14 cellular contexts compared by ENCODE assay signal in genomic region chr19:50968709-50969412, GRCh38. TPM values are rescaled to one million over a fixed set of nuclear protein-coding genes. Genes with fewer than 3 reads are reported as not detected.
DNase-seq lines count a peak whose midpoint lies in the region; ATAC-seq and TF ChIP-seq lines count a peak whose summit lies in the region.
"Had no signal": no experiment of that assay in that cellular context is flagged by ENCODE, and none has a peak within 500 bp of the region (broad histone marks: within the 10 kb centered on the region; RNA-seq: fewer than 3 reads in every experiment).

No MANE protein-coding gene starts in this region.

- H3K9me3 ChIP-seq in HEK293 (ENCODE audit: control insufficient read depth, insufficient read depth, low read depth, low read length) (no peaks in the 10 kb centered on the region), smooth muscle cell (replicated peaks; ENCODE audit: low read depth) (no peaks in the 10 kb centered on the region), stomach (no peaks in the 10 kb centered on the region)

- TF ChIP-seq POLR2A in stomach (IDR thresholded peaks at IDR 0.05) = no peak

- TF ChIP-seq CTCF in HEK293 (tag by site-specific recombination; IDR thresholded peaks at IDR 0.05) (no peak), smooth muscle cell (IDR thresholded peaks at IDR 0.05; ENCODE audit: borderline replicate concordance, insufficient read depth, poor library complexity, severe bottlenecking) (no peak), stomach (IDR thresholded peaks at IDR 0.05) (no peak)

- H3K4me2 ChIP-seq in smooth muscle cell = no peak overlapping the region

- intact Hi-C loops in stomach (cut with DNase I; ENCODE audit: low total_unique reads) = no loop called here

- H3K9ac ChIP-seq in smooth muscle cell (ENCODE audit: low read depth) = peak overlapping the region; percentile 8

- POLR2A ChIA-PET in HEK293 (lab: Yijun Ruan, JAX) = no interaction called here

- H3K36me3 ChIP-seq in HEK293 (ENCODE audit: control insufficient read depth in 2 of 2, insufficient read depth in 1 of 2, low read length in 2 of 2) (no peaks in the 10 kb centered on the region), smooth muscle cell (ENCODE audit: low read depth) (no peaks in the 10 kb centered on the region), stomach (no peaks in the 10 kb centered on the region)

- DNase-seq in smooth muscle cell (lab: John Stamatoyannopoulos, UW; ENCODE audit: unreplicated experiment) = no peak
- DNase-seq in NOMO-1 treated with dmso at 0.1 percent for 144 hours (lab: John Stamatoyannopoulos, UW; ENCODE audit: unreplicated experiment) = no peak
- no peak for DNase-seq in stomach
- DNase-seq: Kasumi-1, NCI-H1048, NCI-H187 had no signal

- H3K4me3 ChIP-seq in HEK293 (ENCODE audit: low read depth, low read length) (no peak overlapping the region), smooth muscle cell (no peak overlapping the region), stomach (no peak overlapping the region)

- no peaks in the 10 kb centered on the region for H4K20me1 ChIP-seq in smooth muscle cell (ENCODE audit: low read depth)

- no peak for TF ChIP-seq EP300 in stomach (IDR thresholded peaks at IDR 0.05)

- no peak overlapping the region for H2AFZ ChIP-seq in smooth muscle cell (ENCODE audit: low read depth)

- H3K27me3 ChIP-seq in layer of hippocampus (ENCODE audit: control insufficient read depth, insufficient read depth, low read length) = no peaks in the 10 kb centered on the region
- no peaks in the 10 kb centered on the region for H3K27me3 ChIP-seq in smooth muscle cell (ENCODE audit: low read depth)
- H3K27me3 ChIP-seq in stomach = peaks cover 0 to 93% (median 19%) of the 10 kb centered on the region in 3 donors

- no peak overlapping the region for H3K27ac ChIP-seq in HEK293 (ENCODE audit: extremely low read depth, low read depth, low read length)
- peak overlapping the region; percentile 91 for H3K27ac ChIP-seq in cingulate gyrus (ENCODE audit: low read depth, low read length)
- peak overlapping the region; percentile 99 for H3K27ac ChIP-seq in layer of hippocampus (ENCODE audit: low read depth, low read length)
- peak overlapping the region; percentile 49 for H3K27ac ChIP-seq in smooth muscle cell (ENCODE audit: low read depth)
- no peak overlapping the region for H3K27ac ChIP-seq in stomach

- WGBS in smooth muscle cell (ENCODE audit: low lambda C conversion rate) = 45% methylated on average over 6 of the region's 7 CpGs
- 16 to 31% (median 27%) methylated on average over 6 to 7 of the region's 7 CpGs for WGBS in stomach, 5 donors

- CTCF ChIA-PET in HEK293 (lab: Yijun Ruan, JAX) = no interaction called here

- no peaks in the 10 kb centered on the region for H3K79me2 ChIP-seq in smooth muscle cell (ENCODE audit: low read depth)

- ATAC-seq in GM21515 (IDR thresholded peaks at IDR 0.05; ENCODE audit: unreplicated experiment) = no peak
- ATAC-seq in GM18519 (IDR thresholded peaks at IDR 0.05; ENCODE audit: low FRiP score, unreplicated experiment) = no peak

- no peaks in the 10 kb centered on the region for H3F3A ChIP-seq in smooth muscle cell (ENCODE audit: low read depth)

- H3K4me1 ChIP-seq in HEK293 (ENCODE audit: control insufficient read depth, insufficient read depth, low read length) (peaks cover 4% of the 10 kb centered on the region; the same call in 1 of the 2 replicates), smooth muscle cell (ENCODE audit: low read depth) (no peaks in the 10 kb centered on the region), stomach (no peaks in the 10 kb centered on the region)

TF ChIP-seq in HEK293, 187 proteins besides CTCF, POLR2A, EP300 and RAD21:
- TF ChIP-seq SALL2 (tag by site-specific recombination; IDR thresholded peaks at IDR 0.05; ENCODE audit: borderline replicate concordance) (no peak), ZNF555 (tag by site-specific recombination; conservative IDR thresholded peaks at IDR 0.05) (no peak), ZIC2 (tag by site-specific recombination; IDR thresholded peaks at IDR 0.05) (no peak), HIC1 (tag by site-specific recombination; IDR thresholded peaks at IDR 0.05) (no peak), WT1 (tag by site-specific recombination; IDR thresholded peaks at IDR 0.05) (no peak), ZNF791 (tag by site-specific recombination; IDR thresholded peaks at IDR 0.05) (no peak), ZNF121 (tag by site-specific recombination; IDR thresholded peaks at IDR 0.05) (no peak), EGR2 (tag by site-specific recombination; IDR thresholded peaks at IDR 0.05; ENCODE audit: low read depth) (peak; percentile 27; the same call in 1 of the 2 replicates), INSM2 (tag by site-specific recombination; IDR thresholded peaks at IDR 0.05) (no peak), ZNF324 (tag by site-specific recombination; IDR thresholded peaks at IDR 0.05) (no peak), ZNF202 (tag by site-specific recombination; IDR thresholded peaks at IDR 0.05; ENCODE audit: borderline replicate concordance) (no peak), ZNF639 (tag by site-specific recombination; IDR thresholded peaks at IDR 0.05) (no peak), ZNF777 (tag by site-specific recombination; IDR thresholded peaks at IDR 0.05; ENCODE audit: borderline replicate concordance) (no peak), ZFHX2 (tag by site-specific recombination; conservative IDR thresholded peaks at IDR 0.05) (peak; percentile 71), ZNF670 (tag by site-specific recombination; IDR thresholded peaks at IDR 0.05; ENCODE audit: low read depth) (no peak)

RNA-seq across cellular contexts. Expression of gene KLK6, which starts 0.5 kb away (rescaled TPM):
- total RNA-seq in smooth muscle cell (9.5 and 20.7 TPM in 2 replicates), stomach (not detected)
- polyA plus RNA-seq in smooth muscle cell (7.1 and 29.5 TPM in 2 replicates), stomach (1 to 10 TPM in 1 of 3 donors, not detected in 2; 4.5 TPM)
- total RNA-seq: Daoy, SK-MEL-5 had no signal
- polyA plus RNA-seq: CD14-positive monocyte had no signal

RNA-seq across cellular contexts. Expression of gene KLK7, which starts 14.9 kb away (rescaled TPM):
- total RNA-seq in smooth muscle cell (5.8 TPM in 1 of 2 replicates, not detected in the other), stomach (not detected)
- polyA plus RNA-seq in smooth muscle cell (0.25 TPM in 1 of 2 replicates, not detected in the other), stomach (1 to 10 TPM in 1 of 3 donors, not detected in 2; 7.8 TPM)
- total RNA-seq: Daoy, SK-MEL-5 had no signal
- polyA plus RNA-seq: CD14-positive monocyte had no signal

RNA-seq across cellular contexts. Expression of gene KLK5, which starts 16.0 kb away (rescaled TPM):
- 0.18 and 1.2 TPM in 2 replicates for total RNA-seq in smooth muscle cell
- 0.38 TPM in 1 of 2 replicates, not detected in the other for polyA plus RNA-seq in smooth muscle cell
- not detected for total RNA-seq in stomach
- polyA plus RNA-seq in stomach = 10 to 100 TPM in 1 of 3 donors, not detected in 2; 10.4 TPM
- total RNA-seq: Daoy, SK-MEL-5 had no signal
- polyA plus RNA-seq: CD14-positive monocyte had no signal

RNA-seq across cellular contexts. Expression of gene KLK8, which starts 32.5 kb away (rescaled TPM):
- 1.7 and 11.6 TPM in 2 replicates for total RNA-seq in smooth muscle cell
- polyA plus RNA-seq in smooth muscle cell = 4.3 TPM in 1 of 2 replicates, not detected in the other
- not detected for total RNA-seq in stomach
- 100 to 1,000 TPM in 1 of 3 donors, not detected in 2; 116 TPM for polyA plus RNA-seq in stomach
- total RNA-seq: Daoy, SK-MEL-5 had no signal
- polyA plus RNA-seq: CD14-positive monocyte had no signal

RNA-seq across cellular contexts. Expression of gene KLK10, which starts 50.6 kb away (rescaled TPM):
- total RNA-seq in smooth muscle cell = 3.6 and 10.8 TPM in 2 replicates
- polyA plus RNA-seq in smooth muscle cell = 3.8 and 8.5 TPM in 2 replicates
- total RNA-seq in stomach = 1 to 10 TPM in 1 of 5 donors, not detected in 4; 1.3 TPM
- 10 to 100 TPM in 1 of 3 donors, 1 to 10 TPM in 2; 2.1 to 62.7 (median 3.8) TPM for polyA plus RNA-seq in stomach
- total RNA-seq: Daoy, SK-MEL-5 had no signal
- polyA plus RNA-seq: CD14-positive monocyte had no signal

Comparison
In these comparisons a context has a peak if more than half of its experiments do, and no peak if none do; other contexts are left out.
1. H3K27ac ChIP-seq: peak in cingulate gyrus (single experiment), layer of hippocampus (single experiment) and smooth muscle cell (single experiment); none in HEK293 (single experiment) and stomach (0 of 5).
2. RNA of gene KLK6, which starts 0.5 kb away (total RNA-seq): 9.5 to 20.7 TPM in smooth muscle cell; not detected in stomach; every median in the first group is over 10 times any median in the second.